ENCODE assay signal across 8 cellular contexts in genomic region chr2:70947556-70948184, GRCh38. TPM values are rescaled to one million over a fixed set of nuclear protein-coding genes. Genes with fewer than 3 reads are reported as not detected.
DNase-seq lines count a peak whose midpoint lies in the region; ATAC-seq and TF ChIP-seq lines count a peak whose summit lies in the region.

No MANE protein-coding gene starts in this region.

- H3K36me3 Mint-ChIP-seq in activated naive CD8-positive, alpha-beta T cell = no peaks in the 10 kb centered on the region

- H3K27ac ChIP-seq in HUES6 (ENCODE audit: low read depth, low read length) (no peak overlapping the region), left lung (no peak overlapping the region)

- H3K4me1 Mint-ChIP-seq in activated naive CD8-positive, alpha-beta T cell (ENCODE audit: low read depth) = peaks cover 14% of the 10 kb centered on the region

- peaks cover 68% of the 10 kb centered on the region for H3K27me3 ChIP-seq in HUES6 (ENCODE audit: control insufficient read depth, insufficient read depth, low read length)
- peaks cover 10 to 39% of the 10 kb centered on the region in 2 donors for H3K27me3 ChIP-seq in left lung

- no peaks in the 10 kb centered on the region for H3K9me3 Mint-ChIP-seq in activated naive CD8-positive, alpha-beta T cell (ENCODE audit: low read depth)

- no peak for TF ChIP-seq CTCF in left lung (IDR thresholded peaks at IDR 0.05)

- H3K4me3 Mint-ChIP-seq in activated naive CD8-positive, alpha-beta T cell = peak overlapping the region; percentile 87

- H3K4me1 ChIP-seq in HUES6 (ENCODE audit: control insufficient read depth, insufficient read depth, low read length) (peaks cover 17% of the 10 kb centered on the region), left lung (peaks cover 0 to 10% of the 10 kb centered on the region in 2 donors)

- H3K9ac ChIP-seq in HUES6 (ENCODE audit: low read length) = no peak overlapping the region

- peak; percentile 45 for DNase-seq in AG08395 (ENCODE audit: low spot score)
- no peak for DNase-seq in left lung
- DNase-seq in mucosa of gallbladder (ENCODE audit: low spot score) = no peak
- DNase-seq in NOMO-1 treated with dmso at 0.1 percent for 144 hours (lab: John Stamatoyannopoulos, UW; ENCODE audit: unreplicated experiment) = no peak
- DNase-seq in NCI-H2171 (lab: John Stamatoyannopoulos, UW) = no peak
- no peak for DNase-seq in NCI-H2081 (lab: John Stamatoyannopoulos, UW)

- peak overlapping the region; percentile 41; the same call in 1 of the 2 replicates for H3K4me3 ChIP-seq in HUES6 (ENCODE audit: low read depth, low read length)
- H3K4me3 ChIP-seq in left lung = no peak overlapping the region

- H3K36me3 ChIP-seq in HUES6 (ENCODE audit: control insufficient read depth, insufficient read depth, low read length) (no peaks in the 10 kb centered on the region), left lung (no peaks in the 10 kb centered on the region)

- intact Hi-C loops in left lung (cut with DNase I) = loop anchor here in 1 of 2 donors (5.0 to 10.0 kb wide), 2 partner anchors 75 to 153 kb away; partner anchors contain the start of gene FIGLA

- peaks cover 5% of the 10 kb centered on the region for H3K27me3 Mint-ChIP-seq in activated naive CD8-positive, alpha-beta T cell

- peak; percentile 26 for ATAC-seq in left lung

- no peaks in the 10 kb centered on the region for H3K9me3 ChIP-seq in HUES6 (ENCODE audit: control insufficient read depth, insufficient read depth, low read depth, low read length)
- H3K9me3 ChIP-seq in left lung = no peaks in the 10 kb centered on the region

- no peak overlapping the region for H3K27ac Mint-ChIP-seq in activated naive CD8-positive, alpha-beta T cell

RNA-seq across cellular contexts. Expression of gene ATP6V1B1, which starts 12.0 kb away (rescaled TPM):
- under 1 TPM; 0.76 to 0.89 TPM for total RNA-seq in left lung
- 1.6 TPM for total RNA-seq in mucosa of gallbladder

RNA-seq across cellular contexts. Expression of gene ANKRD53, which starts 30.8 kb away (rescaled TPM):
- total RNA-seq in left lung (under 1 TPM; 0.52 to 0.96 TPM), mucosa of gallbladder (2.9 TPM)

RNA-seq across cellular contexts. Expression of gene TEX261, which starts 47.0 kb away (rescaled TPM):
- 10 to 100 TPM; 63.8 to 72.3 TPM for total RNA-seq in left lung
- total RNA-seq in mucosa of gallbladder = 62.8 TPM

RNA-seq across cellular contexts. Expression of gene VAX2, which starts 47.3 kb away (rescaled TPM):
- 1 to 10 TPM in 1 of 2 donors, under 1 TPM in 1; 0.71 to 1.3 TPM for total RNA-seq in left lung
- not detected for total RNA-seq in mucosa of gallbladder
